In the genomic region with DNA sequence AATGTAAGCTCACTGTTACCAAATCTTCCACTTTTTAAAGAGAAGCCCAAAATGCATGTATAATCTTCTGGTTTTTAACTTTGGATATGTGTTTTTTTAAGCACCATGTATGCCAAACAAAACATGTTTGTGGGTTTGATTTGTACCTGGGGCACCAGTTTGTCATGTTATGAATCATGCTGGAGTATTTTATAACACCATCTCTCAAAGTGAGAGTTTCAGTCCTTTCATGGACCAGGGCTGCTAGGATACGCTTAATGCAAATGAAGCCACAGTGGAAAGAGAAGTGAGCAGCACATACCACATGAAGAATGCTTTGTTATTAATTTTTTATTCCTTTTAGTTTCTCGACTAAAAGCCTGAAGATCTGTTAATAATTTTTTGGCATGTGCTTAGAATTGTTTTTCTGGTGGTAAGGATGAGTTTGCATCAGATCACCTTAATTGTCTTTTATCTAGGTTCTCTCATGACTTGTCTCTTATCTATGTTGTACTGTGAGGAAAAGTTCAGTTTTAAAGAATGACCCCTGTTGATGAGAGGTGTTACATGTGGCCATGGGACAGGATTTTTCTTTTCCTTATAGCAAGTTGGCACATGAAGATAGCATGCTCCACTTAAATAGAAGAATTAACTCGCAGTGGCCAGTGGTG, we compare ENCODE assay signal across 9 cellular contexts. TPM values are rescaled to one million over a fixed set of nuclear protein-coding genes. Genes with fewer than 3 reads are reported as not detected.
DNase-seq lines count a peak whose midpoint lies in the region; ATAC-seq and TF ChIP-seq lines count a peak whose summit lies in the region.
"Had no signal": no experiment of that assay in that cellular context is flagged by ENCODE, and none has a peak within 500 bp of the region (broad histone marks: within the 10 kb centered on the region; RNA-seq: fewer than 3 reads in every experiment).

No MANE protein-coding gene starts in this region.

- H3K27ac ChIP-seq in SU-DHL-6 (ENCODE audit: low read depth, low read length) (no peak overlapping the region), Peyer's patch (no peak overlapping the region)

- ATAC-seq in HG02870 (IDR thresholded peaks at IDR 0.05; ENCODE audit: unreplicated experiment), result peak; percentile 40

- peaks cover 23% of the 10 kb centered on the region for H3K79me2 ChIP-seq in SU-DHL-6 (ENCODE audit: insufficient read depth, low read length)

- H3K27me3 ChIP-seq in SU-DHL-6 (ENCODE audit: low read length) (no peaks in the 10 kb centered on the region), Peyer's patch (no peaks in the 10 kb centered on the region), HAP-1 (ENCODE audit: low read depth) (no peaks in the 10 kb centered on the region)

- no peak overlapping the region for H3K4me3 ChIP-seq in SU-DHL-6 (ENCODE audit: insufficient read depth, low read length, poor library complexity, severe bottlenecking)
- H3K4me3 ChIP-seq in Peyer's patch, result no peak overlapping the region
- H3K4me3 ChIP-seq in HAP-1, result no peak overlapping the region

- no peak overlapping the region for H2AFZ ChIP-seq in SU-DHL-6 (ENCODE audit: low read depth, low read length, severe bottlenecking)

- peaks cover 0 to 10% (median 5%) of the 10 kb centered on the region in 4 donors for H3K4me1 ChIP-seq in Peyer's patch
- peaks cover 10% of the 10 kb centered on the region; the same call in 1 of the 2 replicates for H3K4me1 ChIP-seq in HAP-1

- H3K36me3 ChIP-seq in SU-DHL-6 (ENCODE audit: low read length) (0 out of 2 replicates have a peak, but pooled peaks cover 3% of the 10 kb centered on the region), Peyer's patch (no peaks in the 10 kb centered on the region), HAP-1 (replicated peaks) (no peaks in the 10 kb centered on the region)

- DNase-seq in activated T-cell treated with anti-CD3 and anti-CD28 coated beads for 24 hours (ENCODE audit: low read depth) (peak; percentile 37), activated T-cell treated with anti-CD3 and anti-CD28 coated beads for 4 hours (no peak), SIG-M5 (lab: John Stamatoyannopoulos, UW) (no peak), Peyer's patch (no peak), HAP-1 (ENCODE audit: low spot score in 2 of 2) (no peak)
- peak; percentile 59 for DNase-seq in stimulated activated CD4-positive, alpha-beta T cell treated with anti-CD3 and anti-CD28 coated beads, Interleukin-4, amount 100 ng/mL, for 24 hours
- DNase-seq: effector CD8-positive, alpha-beta T cell had no signal

- H3K9me3 ChIP-seq in SU-DHL-6 (ENCODE audit: insufficient read depth, low read length) (no peaks in the 10 kb centered on the region), Peyer's patch (no peaks in the 10 kb centered on the region), HAP-1 (no peaks in the 10 kb centered on the region)

- H4K20me1 ChIP-seq in SU-DHL-6 (ENCODE audit: low read depth, low read length), result peaks cover 7% of the 10 kb centered on the region; the same call in 1 of the 2 replicates

- H3K9me2 ChIP-seq in SU-DHL-6 (replicated peaks; ENCODE audit: insufficient read depth, low read length), result no peaks in the 10 kb centered on the region

- no peak for TF ChIP-seq CTCF in SU-DHL-6 (IDR thresholded peaks at IDR 0.05; ENCODE audit: insufficient read depth, low read length, poor library complexity, severe bottlenecking)
- TF ChIP-seq CTCF in Peyer's patch (IDR thresholded peaks at IDR 0.05), result no peak

- in situ Hi-C loops in HAP-1 (cut with MboI; ENCODE audit: low sequenced_read_pairs), result no loop called here

- H3K4me2 ChIP-seq in SU-DHL-6 (ENCODE audit: low read depth, low read length, poor library complexity, severe bottlenecking), result peak overlapping the region; percentile 67

- peaks cover 18% of the 10 kb centered on the region; the same call in 1 of the 2 replicates for H3F3A ChIP-seq in SU-DHL-6 (ENCODE audit: insufficient read depth)

- no peak for TF ChIP-seq POLR2A in Peyer's patch (IDR thresholded peaks at IDR 0.05)

- no peak overlapping the region for H3K9ac ChIP-seq in SU-DHL-6 (ENCODE audit: low read length)

RNA-seq across cellular contexts. Expression of a gene that starts 2.0 kb away (rescaled TPM):
- 100 to 1,000 TPM; 170 to 282 (median 182) TPM for total RNA-seq in Peyer's patch

Comparison
In these comparisons a context has a peak if more than half of its experiments do, and no peak if none do; other contexts are left out.
1. DNase-seq: peak in activated T-cell treated with anti-CD3 and anti-CD28 coated beads for 24 hours (single experiment) and stimulated activated CD4-positive, alpha-beta T cell treated with anti-CD3 and anti-CD28 coated beads, Interleukin-4, amount 100 ng/mL, for 24 hours (single experiment); none in activated T-cell treated with anti-CD3 and anti-CD28 coated beads for 4 hours (single experiment), SIG-M5 (single experiment), Peyer's patch (0 of 3) and HAP-1 (0 of 2).